8 cellular contexts compared by ENCODE assay signal in the genomic region with DNA sequence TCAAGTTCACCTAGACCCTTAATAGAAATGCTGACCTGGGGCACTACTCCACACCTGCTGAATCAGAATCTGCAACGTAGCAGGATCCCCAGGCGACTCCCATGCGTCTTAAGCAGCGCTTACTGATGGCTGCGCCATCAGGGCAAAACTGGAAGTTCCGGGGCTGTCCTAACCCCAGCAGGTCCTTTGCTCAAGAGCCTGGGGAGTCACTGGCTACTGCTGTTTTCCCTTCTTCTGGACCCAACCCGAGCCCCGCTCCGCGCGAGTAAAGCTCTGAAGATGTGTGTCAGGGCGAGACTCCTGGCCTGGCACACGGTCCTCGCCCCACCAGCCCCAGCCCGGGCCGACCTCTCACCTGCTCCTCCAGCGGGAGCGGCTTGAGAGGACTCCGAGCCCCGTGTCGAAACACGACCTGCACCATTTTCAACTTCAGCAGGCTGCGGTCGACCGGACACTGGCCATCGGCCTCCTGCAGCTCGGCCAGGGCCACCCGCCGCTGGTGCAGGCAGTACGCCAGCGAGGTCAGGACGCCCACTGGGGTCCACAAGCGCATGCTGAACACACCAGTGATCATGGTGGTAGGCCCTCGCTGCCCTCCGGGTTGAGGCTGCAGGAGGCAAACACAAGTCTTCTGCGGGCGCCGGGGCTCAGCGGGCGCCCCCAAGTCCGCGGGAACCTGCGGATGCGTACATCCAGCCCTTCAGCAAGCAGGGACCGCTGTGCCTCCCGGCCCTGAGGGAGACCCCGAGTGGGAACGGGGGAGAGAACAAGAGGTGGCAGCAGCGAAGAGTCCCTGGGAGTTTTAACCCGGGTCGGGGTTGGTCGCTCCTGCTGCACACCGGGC. TPM values are rescaled to one million over a fixed set of nuclear protein-coding genes. Genes with fewer than 3 reads are reported as not detected.
DNase-seq lines count a peak whose midpoint lies in the region; ATAC-seq and TF ChIP-seq lines count a peak whose summit lies in the region.

No MANE protein-coding gene starts in this region.

- peak overlapping the region; percentile 47 for H2AFZ ChIP-seq in neuron (ENCODE audit: low read depth, low read length)

- H3K4me1 Mint-ChIP-seq in type B pancreatic cell (ENCODE audit: unreplicated experiment) = peaks cover 14% of the 10 kb centered on the region

- H3K9me3 ChIP-seq in neuron (ENCODE audit: low read length) = no peaks in the 10 kb centered on the region

- no peaks in the 10 kb centered on the region for H3K27me3 ChIP-seq in neuron (ENCODE audit: insufficient read depth, low read length)

- H3K4me1 ChIP-seq in neuron (ENCODE audit: insufficient read depth, low read length) = peaks cover 4% of the 10 kb centered on the region

- H3K9me3 Mint-ChIP-seq in type B pancreatic cell = no peaks in the 10 kb centered on the region

- H3K4me3 ChIP-seq in neuron (ENCODE audit: low read length) = peak overlapping the region; percentile 81

- no peaks in the 10 kb centered on the region for H3K36me3 ChIP-seq in neuron (ENCODE audit: insufficient read depth, low read length)

- peak overlapping the region; percentile 94 for H3K27ac Mint-ChIP-seq in type B pancreatic cell

- ATAC-seq in GM19035 (IDR thresholded peaks at IDR 0.05; ENCODE audit: unreplicated experiment) = peak; percentile 32
- ATAC-seq in HG03280 (IDR thresholded peaks at IDR 0.05; ENCODE audit: unreplicated experiment) = peak; percentile 31

- H3K36me3 Mint-ChIP-seq in type B pancreatic cell = peaks cover 3% of the 10 kb centered on the region

- H3K4me3 Mint-ChIP-seq in type B pancreatic cell = peak overlapping the region; percentile 94

- DNase-seq in C1 segment of cervical spinal cord (lab: John Stamatoyannopoulos, UW) (peak in 10 of 14 donors; percentile 23 to 73 (median 56)), OCI-M1 (lab: John Stamatoyannopoulos, UW) (peak; percentile 76), foreskin melanocyte (peak; percentile 24), type B pancreatic cell (ENCODE audit: extremely low spot score, unreplicated experiment) (peak; percentile 76)
- DNase-seq in activated effector memory CD4-positive, alpha-beta T cell treated with Interleukin-2 at 50 U/mL for 16 hours = peak; percentile 30

- no peak for TF ChIP-seq CTCF in type B pancreatic cell (conservative IDR thresholded peaks at IDR 0.05)

- peaks cover 3% of the 10 kb centered on the region for H3K27me3 Mint-ChIP-seq in type B pancreatic cell

RNA-seq across cellular contexts. Expression of a gene that starts 0.6 kb away (rescaled TPM):
- 24.4 and 28.8 TPM in 2 replicates for total RNA-seq in type B pancreatic cell (ENCODE audit: low replicate concordance)

Comparison
In these comparisons a context has a peak if more than half of its experiments do, and no peak if none do; other contexts are left out.
1. Peak in every context shown above with its lines: DNase-seq, ATAC-seq and H3K4me3 ChIP-seq.
2. DNase-seq: peak in every context shown above with its lines; median percentile 76 in OCI-M1; 76 in type B pancreatic cell; 56 in C1 segment of cervical spinal cord; 30 in activated effector memory CD4-positive, alpha-beta T cell treated with Interleukin-2 at 50 U/mL for 16 hours; 24 in foreskin melanocyte.